In genomic region chr16:1420540-1421205, GRCh38 we compare ENCODE assay signal across 8 cellular contexts. TPM values are rescaled to one million over a fixed set of nuclear protein-coding genes. Genes with fewer than 3 reads are reported as not detected.
A peak's percentile ranks its signal among the peaks of the same experiment; 100 is the strongest.
DNase-seq lines count a peak whose midpoint lies in the region; ATAC-seq and TF ChIP-seq lines count a peak whose summit lies in the region.

Gene UQCC4 (minus strand): TSS chr16:1420747. CDS start chr16:1420723, 24 bp downstream.

- ATAC-seq in GM18498 (IDR thresholded peaks at IDR 0.05; ENCODE audit: unreplicated experiment) (peak; percentile 92), HG02938 (IDR thresholded peaks at IDR 0.05; ENCODE audit: unreplicated experiment) (peak; percentile 87)

- H3K4me1 ChIP-seq in right atrium auricular region: peaks cover 0 to 17% of the 10 kb centered on the region in 2 donors
- peaks cover 27% of the 10 kb centered on the region for H3K4me1 ChIP-seq in vagina

- H3K27ac ChIP-seq in right atrium auricular region (peak within 1 kb of the TSS; percentile 92 to 94), vagina (peak within 1 kb of the TSS; percentile 86)

- no peaks in the 10 kb centered on the region for H3K27me3 ChIP-seq in right atrium auricular region
- H3K27me3 ChIP-seq in vagina: no peaks in the 10 kb centered on the region

- peak in 1 of 2 donors; percentile 38 for TF ChIP-seq POLR2A in vagina (IDR thresholded peaks at IDR 0.05)

- DNase-seq in NCI-H187 (lab: John Stamatoyannopoulos, UW) (peak; percentile 98 to 99), T-helper 2 cell (peak; percentile 96 to 100 (median 98)), anterior cingulate cortex (lab: John Stamatoyannopoulos, UW) (peak; percentile 86 to 100 (median 98)), right atrium auricular region (ENCODE audit: low spot score) (peak; percentile 99), pulmonary artery endothelial cell (ENCODE audit: low read depth, low spot score) (peak; percentile 97), vagina (ENCODE audit: extremely low spot score in 2 of 2) (peak; percentile 99)

- H3K9me3 ChIP-seq in right atrium auricular region (no peaks in the 10 kb centered on the region), vagina (no peaks in the 10 kb centered on the region)

- TF ChIP-seq CTCF in right atrium auricular region (IDR thresholded peaks at IDR 0.05) (peak in 1 of 2 donors; percentile 11), vagina (IDR thresholded peaks at IDR 0.05) (no peak)

- H3K4me3 ChIP-seq in right atrium auricular region: peak within 1 kb of the TSS; percentile 75 to 91
- H3K4me3 ChIP-seq in vagina: peak within 1 kb of the TSS; percentile 64 to 78

- intact Hi-C loops in vagina (cut with DNase I): loop anchor here (10.0 kb wide), 1 partner anchor 284 kb away; the partner anchor contains the start of gene MAPK8IP3

- H3K36me3 ChIP-seq in right atrium auricular region (no peaks in the 10 kb centered on the region), vagina (no peaks in the 10 kb centered on the region)

RNA-seq across cellular contexts. Expression of gene UQCC4, which starts in this region (rescaled TPM):
- total RNA-seq in right atrium auricular region (10 to 100 TPM; 13.4 to 19.7 TPM), pulmonary artery endothelial cell (21.8 and 22.4 TPM in 2 replicates), vagina (3.7 TPM)

Comparison
In these comparisons a context has a peak if more than half of its experiments do, and no peak if none do; other contexts are left out.
1. Peak in every context shown above with its lines: DNase-seq, ATAC-seq, H3K4me3 ChIP-seq and H3K27ac ChIP-seq.